8 cellular contexts compared by ENCODE assay signal in the genomic region with DNA sequence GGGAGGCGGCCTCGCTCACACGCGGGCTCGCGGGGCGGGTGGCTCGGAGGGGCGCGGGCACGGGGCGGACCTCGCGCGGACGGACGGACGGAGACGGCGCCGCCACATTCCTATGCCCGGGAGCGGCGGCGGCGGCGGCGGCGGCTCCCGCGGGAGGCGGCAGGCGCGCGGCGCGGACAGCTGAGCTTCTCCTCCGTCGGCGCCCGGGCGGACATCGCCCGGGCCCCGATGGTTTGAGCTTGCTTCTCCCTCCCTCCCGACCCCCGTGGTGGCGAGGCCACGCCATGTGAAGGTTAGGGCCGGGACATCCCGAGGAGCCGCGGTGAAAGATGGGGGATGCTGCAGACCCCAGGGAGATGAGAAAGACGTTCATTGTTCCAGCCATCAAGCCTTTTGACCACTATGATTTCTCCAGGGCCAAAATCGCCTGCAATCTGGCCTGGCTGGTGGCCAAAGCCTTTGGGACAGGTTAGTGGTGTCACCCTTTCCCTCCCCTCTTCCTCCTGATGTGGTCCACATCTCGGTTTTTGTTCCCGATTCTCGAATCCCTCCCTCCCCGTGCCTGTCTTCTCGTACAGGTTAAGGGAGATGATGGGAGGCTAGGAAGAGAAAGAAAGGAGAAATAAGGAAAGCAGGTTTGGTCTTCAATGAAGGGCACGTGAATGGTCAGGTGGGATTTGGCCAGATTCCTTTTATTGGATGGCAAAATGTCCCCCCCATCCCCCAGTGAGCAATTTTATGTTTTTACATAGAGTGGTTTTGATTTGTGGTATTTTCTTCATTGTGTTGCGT. TPM values are rescaled to one million over a fixed set of nuclear protein-coding genes. Genes with fewer than 3 reads are reported as not detected.
A peak's percentile ranks its signal among the peaks of the same experiment; 100 is the strongest.
DNase-seq lines count a peak whose midpoint lies in the region; ATAC-seq, FAIRE-seq and TF ChIP-seq lines count a peak whose summit lies in the region.

No MANE protein-coding gene starts in this region.

- peak; percentile 43 for ATAC-seq in GM21576 (IDR thresholded peaks at IDR 0.05; ENCODE audit: unreplicated experiment)

- TF ChIP-seq CTCF in LNCaP clone FGC (IDR thresholded peaks at IDR 0.05; ENCODE audit: control insufficient read depth, extremely low read depth, insufficient read depth), result no peak
- TF ChIP-seq CTCF in brain (conservative IDR thresholded peaks at IDR 0.05), result no peak

- peaks cover 43% of the 10 kb centered on the region for H3K4me1 Mint-ChIP-seq in brain

- FAIRE-seq in small intestine (lab: Jason Lieb, UNC), result no peak

- H3K36me3 ChIP-seq in small intestine (ENCODE audit: control insufficient read depth in 2 of 2, insufficient read depth in 2 of 2, low read length in 2 of 2), result no peaks in the 10 kb centered on the region

- WGBS in small intestine, 3 donors, result 1 to 2% (median 1%) methylated on average over 28 to 62 of the region's 62 CpGs

- no peaks in the 10 kb centered on the region for H3K27me3 ChIP-seq in small intestine (ENCODE audit: control insufficient read depth in 2 of 2, insufficient read depth in 2 of 2, low read length in 2 of 2)

- peaks cover 18% of the 10 kb centered on the region for H3K36me3 Mint-ChIP-seq in brain

- peak overlapping the region; percentile 98 to 100 (median 99) for H3K4me3 Mint-ChIP-seq in brain

- H3K27ac Mint-ChIP-seq in brain, result peak overlapping the region; percentile 99 to 100 (median 100)

- H3K4me1 ChIP-seq in small intestine (ENCODE audit: control insufficient read depth in 2 of 2, insufficient read depth in 1 of 2, low read depth in 1 of 2, low read length in 1 of 2), result peaks cover 0 to 9% of the 10 kb centered on the region in 2 donors

- peak overlapping the region; percentile 87 for H3K4me3 ChIP-seq in LNCaP clone FGC (ENCODE audit: low read depth, low read length)
- H3K4me3 ChIP-seq in small intestine (ENCODE audit: low read depth in 1 of 2, low read length in 2 of 2), result peak overlapping the region; percentile 80 to 91

- peaks cover 12% of the 10 kb centered on the region for H3K27me3 Mint-ChIP-seq in brain

- DNase-seq in EH (ENCODE audit: low read depth), result peak; percentile 23
- DNase-seq in LNCaP clone FGC (ENCODE audit: low read depth), result no peak
- DNase-seq in iris pigment epithelial cell (ENCODE audit: low read depth), result peak; percentile 48
- no peak for DNase-seq in small intestine
- no peak for DNase-seq in SKM-1 treated with dmso at 0.1 percent for 144 hours (lab: John Stamatoyannopoulos, UW; ENCODE audit: unreplicated experiment)
- no peak for DNase-seq in NCI-H226

- no peaks in the 10 kb centered on the region for H3K9me3 ChIP-seq in small intestine (ENCODE audit: control insufficient read depth, low read depth)

- no peaks in the 10 kb centered on the region for H3K9me3 Mint-ChIP-seq in brain

- peak overlapping the region; percentile 95 to 98 for H3K27ac ChIP-seq in small intestine (ENCODE audit: low read depth in 1 of 2, low read length in 1 of 2)

RNA-seq across cellular contexts. Expression of a gene that starts 1.0 kb away (rescaled TPM):
- 10.7 TPM for polyA plus RNA-seq in brain (ENCODE audit: insufficient read depth, low read depth, low replicate concordance)
- 1 to 10 TPM; 2.0 to 4.7 (median 3.0) TPM for polyA plus RNA-seq in small intestine

Comparison
In these comparisons a context has a peak if more than half of its experiments do, and no peak if none do; other contexts are left out.
1. DNase-seq: peak in EH (single experiment) and iris pigment epithelial cell (single experiment); none in LNCaP clone FGC (single experiment), small intestine (single experiment), SKM-1 treated with dmso at 0.1 percent for 144 hours (single experiment) and NCI-H226 (single experiment).